ENCODE assay signal across 20 cellular contexts in the genomic region with DNA sequence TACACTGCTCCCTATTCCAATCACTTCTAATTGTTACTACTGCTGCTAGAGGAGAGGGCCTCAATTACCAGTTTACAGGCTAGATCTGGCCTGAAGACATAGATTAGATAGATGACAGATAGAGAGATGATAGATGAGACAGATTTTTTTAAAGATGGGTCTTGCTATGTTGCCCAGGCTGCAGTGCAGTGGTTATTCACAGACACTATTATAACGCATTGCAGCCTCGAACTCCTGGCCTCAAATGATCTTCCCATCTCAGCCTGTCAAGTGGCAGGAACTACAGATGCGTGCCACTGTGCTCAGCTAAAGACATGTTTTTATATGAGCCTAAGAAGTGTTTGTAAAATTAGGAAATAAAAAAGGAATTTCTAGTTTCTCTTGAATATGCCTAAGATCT.
"Had no signal": no experiment of that assay in that cellular context is flagged by ENCODE, and none has a peak within 500 bp of the region (broad histone marks: within the 10 kb centered on the region; RNA-seq: fewer than 3 reads in every experiment).

No MANE protein-coding gene starts in this region.

- H3K4me3 Mint-ChIP-seq: activated CD4-positive, alpha-beta memory T cell treated with anti-CD3 and anti-CD28 coated beads, Interleukin-2, amount 10 ng/mL, durations not matched to agents 7 days and 5 days; activated CD4-positive, alpha-beta T cell treated with anti-CD3 and anti-CD28 coated beads for 36 hours; activated naive CD8-positive, alpha-beta T cell treated with anti-CD3 and anti-CD28 coated beads, Interleukin-2, amount 10 ng/mL, durations not matched to agents 7 days and 5 days had no signal

- H3K27me3 Mint-ChIP-seq: activated CD4-positive, alpha-beta memory T cell treated with anti-CD3 and anti-CD28 coated beads, Interleukin-2, amount 10 ng/mL, durations not matched to agents 7 days and 5 days; activated CD4-positive, alpha-beta T cell treated with anti-CD3 and anti-CD28 coated beads for 36 hours; activated naive CD8-positive, alpha-beta T cell treated with anti-CD3 and anti-CD28 coated beads, Interleukin-2, amount 10 ng/mL, durations not matched to agents 7 days and 5 days; naive B cell; progenitor cell of endocrine pancreas had no signal

- H3K9me3 Mint-ChIP-seq: activated CD4-positive, alpha-beta memory T cell treated with anti-CD3 and anti-CD28 coated beads, Interleukin-2, amount 10 ng/mL, durations not matched to agents 7 days and 5 days; activated naive CD8-positive, alpha-beta T cell treated with anti-CD3 and anti-CD28 coated beads, Interleukin-2, amount 10 ng/mL, durations not matched to agents 7 days and 5 days; naive B cell had no signal

- H3K27me3 ChIP-seq: spleen, testis had no signal

- DNase-seq: activated CD4-positive, alpha-beta memory T cell treated with anti-CD3 and anti-CD28 coated beads, Interleukin-2, amount 10 ng/mL, durations not matched to agents 7 days and 5 days; activated CD4-positive, alpha-beta T cell treated with anti-CD3 and anti-CD28 coated beads for 36 hours; activated effector memory CD4-positive, alpha-beta T cell treated with anti-CD3 and anti-CD28 coated beads, Interleukin-2, amount 50 U/mL, for 16 hours; activated naive CD8-positive, alpha-beta T cell treated with anti-CD3 and anti-CD28 coated beads, Interleukin-2, amount 10 ng/mL, durations not matched to agents 7 days and 5 days; effector CD4-positive, alpha-beta T cell; foreskin melanocyte; head of caudate nucleus; left colon; naive B cell; occipital lobe; spleen; stimulated activated CD4-positive, alpha-beta T cell treated with anti-CD3 and anti-CD28 coated beads, Interleukin-1b, Interleukin-23, amount 100 ng/mL, for 48 hours; stimulated activated naive CD4-positive, alpha-beta T cell treated with Interleukin-2 at 50 U/mL for 16 hours; SW 1271; testis had no signal

- ATAC-seq: activated CD4-positive, alpha-beta T cell treated with anti-CD3 and anti-CD28 coated beads for 36 hours; left colon; sciatic nerve had no signal

- H3K27ac ChIP-seq: coronary artery, spleen, testis, VCaP had no signal

- H3K4me3 ChIP-seq: coronary artery, lung, spleen, testis had no signal

- H3K27ac Mint-ChIP-seq: activated CD4-positive, alpha-beta memory T cell treated with anti-CD3 and anti-CD28 coated beads, Interleukin-2, amount 10 ng/mL, durations not matched to agents 7 days and 5 days; activated CD4-positive, alpha-beta T cell treated with anti-CD3 and anti-CD28 coated beads for 36 hours; activated naive CD8-positive, alpha-beta T cell treated with anti-CD3 and anti-CD28 coated beads, Interleukin-2, amount 10 ng/mL, durations not matched to agents 7 days and 5 days; progenitor cell of endocrine pancreas had no signal

- H3K9me3 ChIP-seq: spleen, testis had no signal
